Comparison of ENCODE assay signal across 17 cellular contexts in genomic region chr10:1256139-1256720, GRCh38.
DNase-seq lines count a peak whose midpoint lies in the region; ATAC-seq and TF ChIP-seq lines count a peak whose summit lies in the region.
"Had no signal": no experiment of that assay in that cellular context is flagged by ENCODE, and none has a peak within 500 bp of the region (broad histone marks: within the 10 kb centered on the region; RNA-seq: fewer than 3 reads in every experiment).

No MANE protein-coding gene starts in this region.

- H3K18ac ChIP-seq in neuronal stem cell (ENCODE audit: low read length): peak overlapping the region; percentile 24

- TF ChIP-seq CTCF in Loucy (conservative IDR thresholded peaks at IDR 0.05; ENCODE audit: low read length): no peak

- no peak overlapping the region for H2BK120ac ChIP-seq in neuronal stem cell (ENCODE audit: low read depth, low read length)

- no peak overlapping the region for H4K91ac ChIP-seq in neuronal stem cell (ENCODE audit: low read depth, low read length, poor library complexity)

- H3K79me2 ChIP-seq in Loucy (ENCODE audit: insufficient read depth, low read length): no peaks in the 10 kb centered on the region

- H2BK12ac ChIP-seq in neuronal stem cell (ENCODE audit: low read length): no peak overlapping the region

- H3K23ac ChIP-seq in neuronal stem cell (ENCODE audit: low read depth, low read length, poor library complexity): no peak overlapping the region

- H3K9ac ChIP-seq in BLaER1 (no peak overlapping the region), Loucy (ENCODE audit: low read depth, low read length, poor library complexity, severe bottlenecking) (no peak overlapping the region), neuronal stem cell (ENCODE audit: low read depth, low read length, poor library complexity) (no peak overlapping the region)

- H2BK15ac ChIP-seq in neuronal stem cell (ENCODE audit: low read length): no peak overlapping the region

- no peak overlapping the region for H2BK5ac ChIP-seq in neuronal stem cell (ENCODE audit: low read length)

- H4K8ac ChIP-seq in neuronal stem cell (ENCODE audit: low read depth, low read length): no peak overlapping the region

- H3K27me3 ChIP-seq in BLaER1: peaks cover 43% of the 10 kb centered on the region
- H3K27me3 ChIP-seq in Loucy (ENCODE audit: insufficient read depth, low read length, poor library complexity, severe bottlenecking): peaks cover 6% of the 10 kb centered on the region
- H3K27me3 ChIP-seq in neuronal stem cell (ENCODE audit: control insufficient read depth in 3 of 3, insufficient read depth in 3 of 3, low read depth in 1 of 3, low read length in 3 of 3): no peaks in the 10 kb centered on the region

- H3K27ac ChIP-seq in BLaER1 (no peak overlapping the region), caudate nucleus (ENCODE audit: low read depth, low read length) (peak overlapping the region; percentile 75), neuronal stem cell (replicated peaks; ENCODE audit: low read length) (no peak overlapping the region)
- H3K27ac ChIP-seq: A549 had no signal

- H3K4me3 ChIP-seq in BLaER1: peak overlapping the region; percentile 13; the same call in 1 of the 2 replicates
- H3K4me3 ChIP-seq in Loucy (ENCODE audit: low read length, poor library complexity, severe bottlenecking): peak overlapping the region; percentile 62
- H3K4me3 ChIP-seq in neuronal stem cell (ENCODE audit: low read length in 2 of 2): no peak overlapping the region
- H3K4me3 ChIP-seq: A549 had no signal

- H4K20me1 ChIP-seq in BLaER1 (0 out of 2 replicates have a peak, but pooled peaks cover 11% of the 10 kb centered on the region), Loucy (ENCODE audit: insufficient read depth, low read length, poor library complexity, severe bottlenecking) (no peaks in the 10 kb centered on the region)

- H3K9me3 ChIP-seq in BLaER1 (no peaks in the 10 kb centered on the region), Loucy (ENCODE audit: insufficient read depth, low read depth, low read length) (no peaks in the 10 kb centered on the region), neuronal stem cell (replicated peaks in 1 of 2; ENCODE audit: control insufficient read depth in 2 of 2, insufficient read depth in 1 of 2, low read depth in 1 of 2, low read length in 2 of 2) (peaks cover 0 to 3% of the 10 kb centered on the region in 2 donors)
- H3K9me3 ChIP-seq: A549 had no signal

- ATAC-seq in HG03025 (IDR thresholded peaks at IDR 0.05; ENCODE audit: low FRiP score, unreplicated experiment) (no peak), GM21825 (IDR thresholded peaks at IDR 0.05; ENCODE audit: unreplicated experiment) (no peak), HG03460 (IDR thresholded peaks at IDR 0.05; ENCODE audit: unreplicated experiment) (no peak)
- ATAC-seq: A549, Panc1 had no signal

- no peaks in the 10 kb centered on the region for H3K9me2 ChIP-seq in Loucy (replicated peaks; ENCODE audit: low read depth, low read length)

- H2AFZ ChIP-seq in Loucy (ENCODE audit: low read length): no peak overlapping the region
- H2AFZ ChIP-seq in neuronal stem cell (ENCODE audit: low read length): no peak overlapping the region

- H3F3A ChIP-seq in Loucy (ENCODE audit: low read depth): peaks cover 21% of the 10 kb centered on the region

- no peak overlapping the region for H3K14ac ChIP-seq in neuronal stem cell (ENCODE audit: low read length)

- H3K4ac ChIP-seq in neuronal stem cell (ENCODE audit: low read length): no peak overlapping the region

- DNase-seq in caudate nucleus (lab: John Stamatoyannopoulos, UW): no peak
- no peak for DNase-seq in neuronal stem cell (ENCODE audit: low spot score)
- DNase-seq in dedifferentiated amniotic fluid mesenchymal stem cell (ENCODE audit: extremely low spot score): no peak
- DNase-seq: COR-L47, H7, Karpas-422, NCI-H1105 treated with DMSO at 0.1 percent for 48 hours, NCI-H2107, NCI-H2227 treated with DMSO at 0.1 percent for 48 hours, NCI-H524 had no signal

- H3K36me3 ChIP-seq in BLaER1 (no peaks in the 10 kb centered on the region), Loucy (ENCODE audit: insufficient read depth, low read length) (no peaks in the 10 kb centered on the region), neuronal stem cell (replicated peaks in 1 of 2; ENCODE audit: control insufficient read depth in 2 of 2, insufficient read depth in 2 of 2, low read length in 2 of 2) (no peaks in the 10 kb centered on the region)

- WGBS in neuronal stem cell (ENCODE audit: extremely low coverage in 2 of 2, insufficient read length in 2 of 2, insufficient replicate concordance in 1 of 2), 2 donors: no CpG with 5 or more reads among the region's 6 CpGs

- no peak overlapping the region for H2AK5ac ChIP-seq in neuronal stem cell (ENCODE audit: low read depth, low read length)

- peak overlapping the region; percentile 83 for H3K4me2 ChIP-seq in BLaER1
- H3K4me2 ChIP-seq in Loucy (ENCODE audit: low read depth, low read length, poor library complexity, severe bottlenecking): peak overlapping the region; percentile 72
- H3K4me2 ChIP-seq in neuronal stem cell (ENCODE audit: insufficient read depth, low read length, poor library complexity, severe bottlenecking): no peak overlapping the region
- H3K4me2 ChIP-seq: A549 had no signal

- no peaks in the 10 kb centered on the region for H3K79me1 ChIP-seq in neuronal stem cell (ENCODE audit: low read depth, low read length)

- H3K4me1 ChIP-seq in BLaER1 (peaks cover 46% of the 10 kb centered on the region), Loucy (ENCODE audit: insufficient read depth, low read length, poor library complexity, severe bottlenecking) (peaks cover 39% of the 10 kb centered on the region), neuronal stem cell (ENCODE audit: control insufficient read depth in 2 of 2, insufficient read depth in 1 of 2, low read depth in 1 of 2, low read length in 2 of 2) (peaks cover 0 to 15% of the 10 kb centered on the region in 2 donors)
- H3K4me1 ChIP-seq: A549 had no signal

Comparison
In these comparisons a context has a peak if more than half of its experiments do, and no peak if none do; other contexts are left out.
1. H3K4me3 ChIP-seq: peak in BLaER1 (single experiment) and Loucy (single experiment); none in neuronal stem cell (0 of 2).